Comparison of ENCODE assay signal across 14 cellular contexts in genomic region chr2:238277695-238278094, GRCh38. TPM values are rescaled to one million over a fixed set of nuclear protein-coding genes. Genes with fewer than 3 reads are reported as not detected.
A peak's percentile ranks its signal among the peaks of the same experiment; 100 is the strongest.
DNase-seq lines count a peak whose midpoint lies in the region; TF ChIP-seq lines count a peak whose summit lies in the region.
"Had no signal": no experiment of that assay in that cellular context is flagged by ENCODE, and none has a peak within 500 bp of the region (broad histone marks: within the 10 kb centered on the region; RNA-seq: fewer than 3 reads in every experiment).

No MANE protein-coding gene starts in this region.

- TF ChIP-seq CTCF in endodermal cell (conservative IDR thresholded peaks at IDR 0.05) (peak; percentile 74), neural crest cell (conservative IDR thresholded peaks at IDR 0.05) (peak; percentile 16)

- H3K4me3 Mint-ChIP-seq in endodermal cell (no peak overlapping the region), neural crest cell (no peak overlapping the region)
- H3K4me3 Mint-ChIP-seq: nephron had no signal

- no peak overlapping the region for H3K27ac Mint-ChIP-seq in endodermal cell
- H3K27ac Mint-ChIP-seq in neural crest cell (ENCODE audit: unreplicated experiment): no peak overlapping the region
- H3K27ac Mint-ChIP-seq: nephron had no signal

- H3K4me1 Mint-ChIP-seq in endodermal cell (peaks cover 9% of the 10 kb centered on the region), neural crest cell (peaks cover 11% of the 10 kb centered on the region)

- H3K27me3 Mint-ChIP-seq in endodermal cell (ENCODE audit: insufficient read depth) (no peaks in the 10 kb centered on the region), neural crest cell (ENCODE audit: low read depth) (no peaks in the 10 kb centered on the region)

- H3K9me3 ChIP-seq in endodermal cell (ENCODE audit: control insufficient read depth, low read length): no peaks in the 10 kb centered on the region
- H3K9me3 ChIP-seq: left lung, stomach had no signal

- H3K9me3 Mint-ChIP-seq in endodermal cell (no peaks in the 10 kb centered on the region), neural crest cell (no peaks in the 10 kb centered on the region)
- H3K9me3 Mint-ChIP-seq: nephron had no signal

- no peak overlapping the region for H3K27ac ChIP-seq in endodermal cell (ENCODE audit: low read depth, low read length)
- H3K27ac ChIP-seq: left lung, stomach had no signal

- no peaks in the 10 kb centered on the region for H3K4me1 ChIP-seq in endodermal cell (ENCODE audit: control insufficient read depth, insufficient read depth, low read length)

- no peak overlapping the region for H3K4me3 ChIP-seq in endodermal cell (ENCODE audit: low read length)
- H3K4me3 ChIP-seq: left lung, stomach had no signal

- DNase-seq in DMS53 (lab: John Stamatoyannopoulos, UW) (peak; percentile 64), DMS53 treated with DMSO at 0.1 percent for 48 hours (lab: John Stamatoyannopoulos, UW; ENCODE audit: unreplicated experiment) (no peak), HEK293T (ENCODE audit: extremely low spot score) (peak; percentile 48), endodermal cell (peak; percentile 81), neural crest cell (ENCODE audit: low read depth, low spot score) (no peak), NCI-H1092 (lab: John Stamatoyannopoulos, UW) (no peak), NCI-H524 treated with DMSO at 0.1 percent for 48 hours (lab: John Stamatoyannopoulos, UW) (no peak)
- DNase-seq in stimulated activated naive CD4-positive, alpha-beta T cell (lab: John Stamatoyannopoulos, UW): no peak
- DNase-seq: caudate nucleus, NCI-H2107, small intestine, stomach had no signal

- peaks cover 42% of the 10 kb centered on the region for H3K36me3 Mint-ChIP-seq in endodermal cell (ENCODE audit: low read depth)
- H3K36me3 Mint-ChIP-seq in neural crest cell (ENCODE audit: low read depth): peaks cover 3% of the 10 kb centered on the region

- H3K9ac ChIP-seq in endodermal cell (ENCODE audit: extremely low read depth, low read length, poor library complexity, severe bottlenecking): no peak overlapping the region

- CTCF ChIA-PET in HEK293T (lab: Yijun Ruan, JAX): interaction anchor here (1.3 kb wide), 1 partner anchor 13 kb away, joined by 5 read pairs; no protein-coding TSS in a partner anchor

- POLR2A ChIA-PET in HEK293T (lab: Yijun Ruan, JAX): no interaction called here

- 79 to 82% methylated on average over 15 of the region's 15 CpGs for WGBS in endodermal cell (ENCODE audit: insufficient coverage in 1 of 2, insufficient read length in 1 of 2), 2 experiments

- H3K27me3 ChIP-seq in endodermal cell (ENCODE audit: control insufficient read depth, insufficient read depth, low read length, poor library complexity, severe bottlenecking): no peaks in the 10 kb centered on the region
- H3K27me3 ChIP-seq: left lung, stomach had no signal

- H3K36me3 ChIP-seq in endodermal cell (ENCODE audit: control insufficient read depth, insufficient read depth, low read length): peaks cover 48% of the 10 kb centered on the region

TF ChIP-seq in HEK293T, 16 proteins besides CTCF, POLR2A, EP300 and RAD21:
- TF ChIP-seq CTBP1 (IDR thresholded peaks at IDR 0.05; ENCODE audit: borderline replicate concordance): no peak
- no peak for TF ChIP-seq SP1 (IDR thresholded peaks at IDR 0.05)
- no peak for TF ChIP-seq TARDBP (IDR thresholded peaks at IDR 0.05)
- no peak for TF ChIP-seq PKNOX1 (IDR thresholded peaks at IDR 0.05)
- TF ChIP-seq FOXK2 (IDR thresholded peaks at IDR 0.05): no peak
- no peak for TF ChIP-seq LEF1 (IDR thresholded peaks at IDR 0.05; ENCODE audit: borderline replicate concordance)
- TF ChIP-seq SUZ12 (IDR thresholded peaks at IDR 0.05): no peak
- no peak for TF ChIP-seq ZNF384 (IDR thresholded peaks at IDR 0.05)
- no peak for TF ChIP-seq L3MBTL2 (conservative IDR thresholded peaks at IDR 0.05)
- no peak for TF ChIP-seq HDGF (IDR thresholded peaks at IDR 0.05; ENCODE audit: borderline replicate concordance)
- no peak for TF ChIP-seq FOXM1 (IDR thresholded peaks at IDR 0.05; ENCODE audit: borderline replicate concordance)
- TF ChIP-seq ARNT (IDR thresholded peaks at IDR 0.05): no peak

RNA-seq across cellular contexts. Expression of gene PER2, which starts 10.7 kb away (rescaled TPM):
- total RNA-seq in endodermal cell: 10 to 100 TPM in 1 of 2 donors, 1 to 10 TPM in 1; 9.7 to 13.5 TPM
- 5.6 TPM for polyA plus RNA-seq in endodermal cell (2013, experiment 1 of 2)
- polyA plus RNA-seq in endodermal cell (2013, experiment 2 of 2): 4.9 TPM
- total RNA-seq in neural crest cell: 8.6 TPM in 2 replicates

RNA-seq across cellular contexts. Expression of gene HES6, which starts 37.9 kb away (rescaled TPM):
- total RNA-seq in endodermal cell (10 to 100 TPM; 17.8 to 26.3 TPM), neural crest cell (143 and 152 TPM in 2 replicates)
- polyA plus RNA-seq in endodermal cell (2013, experiment 1 of 2): 302 TPM
- polyA plus RNA-seq in endodermal cell (2013, experiment 2 of 2): 279 TPM

RNA-seq across cellular contexts. Expression of gene TRAF3IP1, which starts 42.6 kb away (rescaled TPM):
- 10 to 100 TPM; 21.9 to 28.3 TPM for total RNA-seq in endodermal cell
- polyA plus RNA-seq in endodermal cell (2013, experiment 1 of 2): 14.1 TPM
- polyA plus RNA-seq in endodermal cell (2013, experiment 2 of 2): 10.9 TPM
- 19.3 and 20.7 TPM in 2 replicates for total RNA-seq in neural crest cell

Comparison
In these comparisons a context has a peak if more than half of its experiments do, and no peak if none do; other contexts are left out.
1. DNase-seq: peak in DMS53 (single experiment), HEK293T (single experiment) and endodermal cell (single experiment); none in DMS53 treated with DMSO at 0.1 percent for 48 hours (single experiment), neural crest cell (single experiment), NCI-H1092 (single experiment), stimulated activated naive CD4-positive, alpha-beta T cell (0 of 6) and NCI-H524 treated with DMSO at 0.1 percent for 48 hours (single experiment).